In genomic region chr18:78892721-78893120, GRCh38 we compare ENCODE assay signal across 5 cellular contexts.
"Had no signal": no experiment of that assay in that cellular context is flagged by ENCODE, and none has a peak within 500 bp of the region (broad histone marks: within the 10 kb centered on the region; RNA-seq: fewer than 3 reads in every experiment).

No MANE protein-coding gene starts in this region.

- ATAC-seq: GM23338, K562 had no signal

- H3K4me3 ChIP-seq: GM23338, K562 had no signal

- DNase-seq: H9, HCEC 1CT, IMR-90 had no signal
